14 cellular contexts compared by ENCODE assay signal in the genomic region with DNA sequence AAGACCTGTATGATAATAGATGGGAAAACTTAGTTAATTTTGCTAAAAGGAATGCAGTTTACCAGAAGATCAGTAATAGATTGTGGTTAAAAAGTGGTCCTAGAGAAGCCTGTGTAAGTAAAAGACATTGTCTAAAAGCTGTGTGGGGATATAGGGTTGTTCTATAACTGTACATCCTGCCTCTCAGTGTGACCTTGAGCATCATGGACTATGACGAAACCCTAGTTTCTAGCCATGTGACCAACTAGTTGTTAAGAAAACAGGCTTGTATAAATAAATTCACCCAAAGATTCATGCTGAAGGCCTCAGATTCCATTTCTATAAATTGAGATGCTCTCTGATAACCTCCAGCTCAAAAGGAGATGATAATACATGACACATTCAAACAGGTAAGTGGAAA.
DNase-seq lines count a peak whose midpoint lies in the region; ATAC-seq and TF ChIP-seq lines count a peak whose summit lies in the region.
"Had no signal": no experiment of that assay in that cellular context is flagged by ENCODE, and none has a peak within 500 bp of the region (broad histone marks: within the 10 kb centered on the region; RNA-seq: fewer than 3 reads in every experiment).

No MANE protein-coding gene starts in this region.

- in situ Hi-C loops in IMR-90 (cut with MboI; ENCODE audit: low sequenced_read_pairs), result no loop called here

- H4K91ac ChIP-seq in IMR-90 (ENCODE audit: insufficient read depth, low read depth, low read length), result no peak overlapping the region

- no peaks in the 10 kb centered on the region for H3K79me2 ChIP-seq in DND-41 (ENCODE audit: insufficient read depth, low read length)

- H3K9me1 ChIP-seq in IMR-90 (ENCODE audit: insufficient read depth, low read length), result no peaks in the 10 kb centered on the region

- no CpG with 5 or more reads among the region's 1 CpG for WGBS in IMR-90 (ENCODE audit: extremely low coverage in 2 of 2, insufficient read length in 1 of 2), 2 experiments
- 95% methylated on average over 1 of the region's 1 CpG for WGBS in prostate gland

- H3K79me1 ChIP-seq in IMR-90 (ENCODE audit: low read depth in 1 of 2, low read length in 2 of 2), result no peaks in the 10 kb centered on the region

- no peaks in the 10 kb centered on the region for H3K27me3 ChIP-seq in DND-41 (ENCODE audit: insufficient read depth, low read length, poor library complexity)
- H3K27me3 ChIP-seq in IMR-90 (ENCODE audit: control insufficient read depth, insufficient read depth, low read length), result no peaks in the 10 kb centered on the region
- no peaks in the 10 kb centered on the region for H3K27me3 ChIP-seq in prostate gland (replicated peaks; ENCODE audit: insufficient read depth)

- H3K36me3 ChIP-seq in DND-41 (ENCODE audit: insufficient read depth, low read length) (peaks cover 39% of the 10 kb centered on the region), IMR-90 (ENCODE audit: control insufficient read depth, insufficient read depth, low read length) (no peaks in the 10 kb centered on the region), prostate gland (no peaks in the 10 kb centered on the region)

- H3K23ac ChIP-seq in IMR-90 (ENCODE audit: low read depth, low read length), result no peak overlapping the region

- no peak for TF ChIP-seq RAD21 in IMR-90 (IDR thresholded peaks at IDR 0.05; ENCODE audit: low read length)

- no peak overlapping the region for H2AK9ac ChIP-seq in IMR-90 (replicated peaks; ENCODE audit: low read depth, low read length, poor library complexity)

- ATAC-seq in DND-41 (ENCODE audit: insufficient read depth, low read depth) (peak; percentile 42; the same call in 1 of the 3 replicates), GM19455 (IDR thresholded peaks at IDR 0.05; ENCODE audit: unreplicated experiment) (peak; percentile 83), HG02884 (IDR thresholded peaks at IDR 0.05; ENCODE audit: unreplicated experiment) (peak; percentile 65), IMR-90 (ENCODE audit: low read depth) (peak; percentile 51), GM21528 (IDR thresholded peaks at IDR 0.05; ENCODE audit: low FRiP score, unreplicated experiment) (no peak)
- ATAC-seq: CD8-positive, alpha-beta T cell; Right ventricle myocardium inferior had no signal

- no peak overlapping the region for H2BK15ac ChIP-seq in IMR-90 (ENCODE audit: low read depth, low read length)

- H4K5ac ChIP-seq in IMR-90 (ENCODE audit: low read depth, low read length), result no peak overlapping the region

- no peak overlapping the region for H2BK120ac ChIP-seq in IMR-90 (ENCODE audit: low read depth, low read length)

- dilution Hi-C loops in IMR-90 (cut with HindIII; ENCODE audit: low sequenced_read_pairs, unreplicated experiment), result no loop called here

- TF ChIP-seq CTCF in DND-41 (IDR thresholded peaks at IDR 0.05; ENCODE audit: borderline replicate concordance, extremely low read depth, low read length, poor library complexity, severe bottlenecking) (no peak), IMR-90 (conservative IDR thresholded peaks at IDR 0.05; ENCODE audit: low read depth, low read length) (no peak), prostate gland (IDR thresholded peaks at IDR 0.05) (no peak)

- intact Hi-C loops in IMR-90 (cut with micrococcal nuclease) (no loop called here), prostate gland (cut with DNase I) (no loop called here)

- no peak overlapping the region for H3K4me2 ChIP-seq in DND-41 (ENCODE audit: insufficient read depth, low read length)
- H3K4me2 ChIP-seq in IMR-90 (ENCODE audit: low read depth, low read length), result no peak overlapping the region

- no peak overlapping the region for H2AK5ac ChIP-seq in IMR-90 (ENCODE audit: low read depth, low read length)

- TF ChIP-seq POLR2A in IMR-90 (IDR thresholded peaks at IDR 0.05; ENCODE audit: low read depth, low read length) (no peak), prostate gland (IDR thresholded peaks at IDR 0.05) (no peak)

- no peak overlapping the region for H2BK20ac ChIP-seq in IMR-90 (ENCODE audit: low read depth, low read length)

- H3K27ac ChIP-seq in DND-41 (ENCODE audit: low read length) (no peak overlapping the region), IMR-90 (ENCODE audit: insufficient read depth, low read length) (no peak overlapping the region), prostate gland (no peak overlapping the region)

- no peak overlapping the region for H3K14ac ChIP-seq in IMR-90 (replicated peaks; ENCODE audit: low read depth, low read length)

- POLR2A ChIA-PET in IMR-90 (lab: Charles Lee; ENCODE audit: unreplicated experiment), result no interaction called here

- no peak overlapping the region for H3K4ac ChIP-seq in IMR-90 (ENCODE audit: low read depth, low read length)

- BruUV-seq in IMR-90 (replicated peaks; lab: Mats Ljungman, UMichigan), result no TSS peak

- H3K9me3 ChIP-seq in DND-41 (ENCODE audit: insufficient read depth, low read length, severe bottlenecking) (no peaks in the 10 kb centered on the region), IMR-90 (ENCODE audit: control insufficient read depth, insufficient read depth, low read length) (no peaks in the 10 kb centered on the region), prostate gland (no peaks in the 10 kb centered on the region)

- H3K56ac ChIP-seq in IMR-90 (ENCODE audit: extremely low read depth, insufficient read depth, low read length), result no peak overlapping the region

- H2BK5ac ChIP-seq in IMR-90 (ENCODE audit: low read depth, low read length, poor library complexity, severe bottlenecking), result no peak overlapping the region

- H4K8ac ChIP-seq in IMR-90 (ENCODE audit: low read depth in 2 of 2, low read length in 2 of 2), result no peak overlapping the region

- H3K18ac ChIP-seq in IMR-90 (ENCODE audit: low read depth, low read length), result no peak overlapping the region

- H4K20me1 ChIP-seq in DND-41 (ENCODE audit: insufficient read depth, low read length) (no peaks in the 10 kb centered on the region), IMR-90 (ENCODE audit: insufficient read depth, low read length) (no peaks in the 10 kb centered on the region)

- H3K4me1 ChIP-seq in DND-41 (ENCODE audit: insufficient read depth, low read length) (no peaks in the 10 kb centered on the region), IMR-90 (ENCODE audit: control insufficient read depth, insufficient read depth, low read length) (no peaks in the 10 kb centered on the region), prostate gland (replicated peaks) (no peaks in the 10 kb centered on the region)

- DNase-seq in DND-41, result no peak
- DNase-seq in IMR-90, result peak; percentile 53
- DNase-seq in prostate gland (ENCODE audit: low spot score), result no peak
- no peak for DNase-seq in NCI-H524 treated with DMSO at 0.1 percent for 48 hours (lab: John Stamatoyannopoulos, UW)
- no peak for DNase-seq in T-helper 2 cell
- DNase-seq: CD8-positive, alpha-beta T cell; head of caudate nucleus; Kasumi-1; NCI-H1694 treated with DMSO at 0.1 percent for 48 hours; NCI-H774 had no signal

- H3K4me3 ChIP-seq in DND-41 (ENCODE audit: low read depth in 1 of 2, low read length in 2 of 2) (no peak overlapping the region), IMR-90 (ENCODE audit: insufficient read depth, low read depth, low read length) (no peak overlapping the region), prostate gland (no peak overlapping the region)

- H2AFZ ChIP-seq in DND-41 (ENCODE audit: low read depth, low read length) (no peak overlapping the region), IMR-90 (replicated peaks; ENCODE audit: low read length, poor library complexity) (no peak overlapping the region)

- H3K9ac ChIP-seq in DND-41 (ENCODE audit: low read depth, low read length) (no peak overlapping the region), IMR-90 (ENCODE audit: low read depth, low read length) (no peak overlapping the region)

- CTCF ChIA-PET in IMR-90 (lab: Yijun Ruan, JAX), result no interaction called here

TF ChIP-seq in IMR-90, 13 proteins besides CTCF, POLR2A, EP300 and RAD21:
- TF ChIP-seq SMC3 (IDR thresholded peaks at IDR 0.05; ENCODE audit: low read depth, low read length) (no peak), CEBPB (IDR thresholded peaks at IDR 0.05; ENCODE audit: low read depth, low read length) (peak; percentile 54), MAFK (IDR thresholded peaks at IDR 0.05; ENCODE audit: low read depth, low read length) (no peak)
- TF ChIP-seq, protein P1, sequence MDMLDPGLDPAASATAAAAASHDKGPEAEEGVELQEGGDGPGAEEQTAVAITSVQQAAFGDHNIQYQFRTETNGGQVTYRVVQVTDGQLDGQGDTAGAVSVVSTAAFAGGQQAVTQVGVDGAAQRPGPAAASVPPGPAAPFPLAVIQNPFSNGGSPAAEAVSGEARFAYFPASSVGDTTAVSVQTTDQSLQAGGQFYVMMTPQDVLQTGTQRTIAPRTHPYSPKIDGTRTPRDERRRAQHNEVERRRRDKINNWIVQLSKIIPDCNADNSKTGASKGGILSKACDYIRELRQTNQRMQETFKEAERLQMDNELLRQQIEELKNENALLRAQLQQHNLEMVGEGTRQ (IDR thresholded peaks at IDR 0.05; ENCODE audit: low read depth, low read length), result peak; percentile 44
- TF ChIP-seq, protein P2, sequence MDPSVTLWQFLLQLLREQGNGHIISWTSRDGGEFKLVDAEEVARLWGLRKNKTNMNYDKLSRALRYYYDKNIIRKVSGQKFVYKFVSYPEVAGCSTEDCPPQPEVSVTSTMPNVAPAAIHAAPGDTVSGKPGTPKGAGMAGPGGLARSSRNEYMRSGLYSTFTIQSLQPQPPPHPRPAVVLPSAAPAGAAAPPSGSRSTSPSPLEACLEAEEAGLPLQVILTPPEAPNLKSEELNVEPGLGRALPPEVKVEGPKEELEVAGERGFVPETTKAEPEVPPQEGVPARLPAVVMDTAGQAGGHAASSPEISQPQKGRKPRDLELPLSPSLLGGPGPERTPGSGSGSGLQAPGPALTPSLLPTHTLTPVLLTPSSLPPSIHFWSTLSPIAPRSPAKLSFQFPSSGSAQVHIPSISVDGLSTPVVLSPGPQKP (IDR thresholded peaks at IDR 0.05; ENCODE audit: borderline replicate concordance, low read depth, low read length), result no peak
